8 cellular contexts compared by ENCODE assay signal in the genomic region with DNA sequence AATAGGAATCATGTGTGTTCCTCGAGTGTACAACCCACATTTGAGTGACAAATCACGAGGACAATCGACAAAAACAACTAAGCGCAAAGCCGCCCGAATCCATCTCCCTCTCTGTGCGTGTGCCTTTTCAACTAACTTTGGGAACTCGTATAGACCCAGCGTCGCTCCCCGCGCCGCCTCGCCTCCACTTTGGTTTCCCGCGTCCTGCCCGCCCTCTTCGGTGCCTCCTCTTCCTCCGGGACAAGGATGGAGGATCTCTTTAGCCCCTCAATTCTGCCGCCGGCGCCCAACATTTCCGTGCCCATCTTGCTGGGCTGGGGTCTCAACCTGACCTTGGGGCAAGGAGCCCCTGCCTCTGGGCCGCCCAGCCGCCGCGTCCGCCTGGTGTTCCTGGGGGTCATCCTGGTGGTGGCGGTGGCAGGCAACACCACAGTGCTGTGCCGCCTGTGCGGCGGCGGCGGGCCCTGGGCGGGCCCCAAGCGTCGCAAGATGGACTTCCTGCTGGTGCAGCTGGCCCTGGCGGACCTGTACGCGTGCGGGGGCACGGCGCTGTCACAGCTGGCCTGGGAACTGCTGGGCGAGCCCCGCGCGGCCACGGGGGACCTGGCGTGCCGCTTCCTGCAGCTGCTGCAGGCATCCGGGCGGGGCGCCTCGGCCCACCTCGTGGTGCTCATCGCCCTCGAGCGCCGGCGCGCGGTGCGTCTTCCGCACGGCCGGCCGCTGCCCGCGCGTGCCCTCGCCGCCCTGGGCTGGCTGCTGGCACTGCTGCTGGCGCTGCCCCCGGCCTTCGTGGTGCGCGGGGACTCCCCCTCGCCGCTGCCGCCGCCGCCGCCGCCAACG. TPM values are rescaled to one million over a fixed set of nuclear protein-coding genes. Genes with fewer than 3 reads are reported as not detected.
A peak's percentile ranks its signal among the peaks of the same experiment; 100 is the strongest.
DNase-seq lines count a peak whose midpoint lies in the region; ATAC-seq, FAIRE-seq and TF ChIP-seq lines count a peak whose summit lies in the region.

TSS of gene GPR150 (plus strand) at position 58 of the 840 bp plus-strand sequence. CDS start at position 247, 189 bp downstream.

- H3K9me3 Mint-ChIP-seq in astrocyte (ENCODE audit: unreplicated experiment): peaks cover 4% of the 10 kb centered on the region

- H3K4me1 Mint-ChIP-seq in astrocyte (ENCODE audit: low read depth, unreplicated experiment): peaks cover 4% of the 10 kb centered on the region

- no peak for TF ChIP-seq CTCF in astrocyte (IDR thresholded peaks at IDR 0.05; ENCODE audit: insufficient read depth, low read depth, low read length)

- H3K9me3 ChIP-seq in astrocyte (ENCODE audit: insufficient read depth, low read depth, low read length): no peaks in the 10 kb centered on the region

- peaks cover 44% of the 10 kb centered on the region for H3K27me3 Mint-ChIP-seq in astrocyte (ENCODE audit: low read depth, unreplicated experiment)

- peak within 1 kb of the TSS; percentile 93 for H3K4me2 ChIP-seq in astrocyte (ENCODE audit: low read length)

- peaks cover 19% of the 10 kb centered on the region for H3K4me1 ChIP-seq in astrocyte (ENCODE audit: insufficient read depth, low read length)

- H4K20me1 ChIP-seq in astrocyte (ENCODE audit: insufficient read depth, low read length): no peaks in the 10 kb centered on the region

- H3K27me3 ChIP-seq in astrocyte (ENCODE audit: insufficient read depth, low read length): peaks cover 4% of the 10 kb centered on the region

- H2AFZ ChIP-seq in astrocyte (ENCODE audit: low read depth, low read length): peak within 1 kb of the TSS; percentile 96

- no peak within 1 kb of the TSS for H3K27ac ChIP-seq in astrocyte (ENCODE audit: low read depth, low read length)

- H3K36me3 Mint-ChIP-seq in astrocyte (ENCODE audit: low read depth, unreplicated experiment): peaks cover 3% of the 10 kb centered on the region

- peak within 1 kb of the TSS; percentile 80 for H3K4me3 Mint-ChIP-seq in astrocyte (ENCODE audit: unreplicated experiment)

- no peak for FAIRE-seq in astrocyte (lab: Jason Lieb, UNC)

- DNase-seq in DMS153 (lab: John Stamatoyannopoulos, UW): peak; percentile 2
- peak; percentile 65 for DNase-seq in HK-2 (ENCODE audit: unreplicated experiment)
- peak; percentile 37 to 72 (median 47) for DNase-seq in T-helper 1 cell
- peak; percentile 24 for DNase-seq in astrocyte (ENCODE audit: low read depth)
- peak; percentile 37 for DNase-seq in iPS-NIHi7 (ENCODE audit: extremely low spot score)
- peak; percentile 32 to 61 (median 39) for DNase-seq in stimulated activated CD4-positive, alpha-beta T cell treated with anti-CD3 and anti-CD28 coated beads, Interleukin-12 subunit alpha, Interleukin-12 subunit beta, amount 100 ng/mL, for 48 hours (ENCODE audit: low read depth in 2 of 3, low spot score in 1 of 3)
- no peak for DNase-seq in NCI-H2107 (lab: John Stamatoyannopoulos, UW)

- ATAC-seq in GM19455 (IDR thresholded peaks at IDR 0.05; ENCODE audit: unreplicated experiment): peak; percentile 69

- no peak within 1 kb of the TSS for H3K27ac Mint-ChIP-seq in astrocyte (ENCODE audit: unreplicated experiment)

- H3K9ac ChIP-seq in astrocyte (ENCODE audit: low read length): peak within 1 kb of the TSS; percentile 62

- no peaks in the 10 kb centered on the region for H3K36me3 ChIP-seq in astrocyte (ENCODE audit: insufficient read depth, low read length)

- peak within 1 kb of the TSS; percentile 64 for H3K4me3 ChIP-seq in astrocyte (ENCODE audit: insufficient read depth, low read depth, low read length)

- no peaks in the 10 kb centered on the region for H3K79me2 ChIP-seq in astrocyte (ENCODE audit: insufficient read depth, low read length)

RNA-seq across cellular contexts. Expression of gene GPR150, which starts in this region (rescaled TPM):
- 0.14 TPM in 1 of 2 replicates, not detected in the other for total RNA-seq in astrocyte

Comparison
In these comparisons a context has a peak if more than half of its experiments do, and no peak if none do; other contexts are left out.
1. Peak in DNase-seq, H3K4me3 ChIP-seq, H3K9ac ChIP-seq and H3K4me2 ChIP-seq in astrocyte; RNA of the gene not detected or under 1 TPM.